Comparison of ENCODE assay signal across 10 cellular contexts in the genomic region with DNA sequence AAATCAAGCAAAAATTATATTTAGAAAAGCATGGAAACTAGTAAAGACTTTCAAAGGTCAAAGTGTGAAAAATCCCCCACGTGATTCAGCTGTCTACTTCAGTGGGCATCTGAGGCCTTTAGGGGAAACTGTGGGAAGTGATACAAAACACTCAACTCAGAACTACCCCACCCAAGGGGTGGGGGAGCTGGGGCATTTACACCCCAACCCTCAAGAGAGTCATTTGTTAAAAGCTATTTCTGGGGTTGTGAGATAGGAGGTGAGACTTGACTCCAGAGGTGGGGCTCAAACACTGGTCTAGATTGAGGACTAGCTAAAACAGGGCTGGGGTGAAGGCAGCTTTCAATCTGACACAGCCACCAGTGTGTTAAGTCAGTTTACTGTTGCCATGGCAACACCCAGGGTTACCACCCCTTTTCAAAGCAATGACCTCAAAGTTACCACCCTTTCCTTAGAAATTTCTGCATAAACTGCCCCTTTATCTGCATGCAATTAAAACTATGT. TPM values are rescaled to one million over a fixed set of nuclear protein-coding genes. Genes with fewer than 3 reads are reported as not detected.
A peak's percentile ranks its signal among the peaks of the same experiment; 100 is the strongest.
DNase-seq lines count a peak whose midpoint lies in the region; ATAC-seq and TF ChIP-seq lines count a peak whose summit lies in the region.
"Had no signal": no experiment of that assay in that cellular context is flagged by ENCODE, and none has a peak within 500 bp of the region (broad histone marks: within the 10 kb centered on the region; RNA-seq: fewer than 3 reads in every experiment).

No MANE protein-coding gene starts in this region.

- TF ChIP-seq POLR2A in suprapubic skin (IDR thresholded peaks at IDR 0.05) = no peak

- DNase-seq in ELF-1 (ENCODE audit: low read depth, low spot score) (peak; percentile 16), HT-29 (ENCODE audit: low spot score) (peak; percentile 26), kidney glomerular epithelial cell (lab: John Stamatoyannopoulos, UW) (no peak), suprapubic skin (ENCODE audit: low spot score in 2 of 2) (no peak), AML-193 (lab: John Stamatoyannopoulos, UW) (no peak), NCI-H774 (lab: John Stamatoyannopoulos, UW) (no peak)
- DNase-seq in activated naive CD8-positive, alpha-beta T cell treated with anti-CD3 and anti-CD28 coated beads, Interleukin-2, amount 50 U/mL, for 24 hours = peak; percentile 40

- H3K27ac Mint-ChIP-seq in activated naive CD8-positive, alpha-beta T cell treated with anti-CD3 and anti-CD28 coated beads, Interleukin-2, amount 50 U/mL, for 24 hours = peak overlapping the region; percentile 78

- WGBS in suprapubic skin = 55% methylated on average over 1 of the region's 1 CpG

- no peak overlapping the region for H3K27ac ChIP-seq in suprapubic skin

- no peak overlapping the region for H3K4me3 ChIP-seq in suprapubic skin

- peaks cover 42% of the 10 kb centered on the region for H3K4me1 Mint-ChIP-seq in activated naive CD8-positive, alpha-beta T cell treated with anti-CD3 and anti-CD28 coated beads, Interleukin-2, amount 50 U/mL, for 24 hours

- H3K4me3 Mint-ChIP-seq in activated naive CD8-positive, alpha-beta T cell treated with anti-CD3 and anti-CD28 coated beads, Interleukin-2, amount 50 U/mL, for 24 hours = no peak overlapping the region

- H3K4me1 ChIP-seq in suprapubic skin = no peaks in the 10 kb centered on the region

- no peak for TF ChIP-seq CTCF in suprapubic skin (IDR thresholded peaks at IDR 0.05)

- no peaks in the 10 kb centered on the region for H3K9me3 Mint-ChIP-seq in activated naive CD8-positive, alpha-beta T cell treated with anti-CD3 and anti-CD28 coated beads, Interleukin-2, amount 50 U/mL, for 24 hours

- H3K9me3 ChIP-seq in suprapubic skin = no peaks in the 10 kb centered on the region

- H3K36me3 ChIP-seq in suprapubic skin = no peaks in the 10 kb centered on the region

- H3K27me3 Mint-ChIP-seq in activated naive CD8-positive, alpha-beta T cell treated with anti-CD3 and anti-CD28 coated beads, Interleukin-2, amount 50 U/mL, for 24 hours = no peaks in the 10 kb centered on the region

- H3K27me3 ChIP-seq in suprapubic skin = peaks cover 3% of the 10 kb centered on the region

- no peak for TF ChIP-seq EP300 in suprapubic skin (IDR thresholded peaks at IDR 0.05)

- H3K36me3 Mint-ChIP-seq in activated naive CD8-positive, alpha-beta T cell treated with anti-CD3 and anti-CD28 coated beads, Interleukin-2, amount 50 U/mL, for 24 hours (ENCODE audit: low read depth) = no peaks in the 10 kb centered on the region

- ATAC-seq in GM19452 (IDR thresholded peaks at IDR 0.05; ENCODE audit: unreplicated experiment) = peak; percentile 67
- ATAC-seq in activated naive CD8-positive, alpha-beta T cell treated with anti-CD3 and anti-CD28 coated beads, Interleukin-2, amount 50 U/mL, for 24 hours = peak; percentile 95

RNA-seq across cellular contexts. Expression of a gene that starts 9.8 kb away (rescaled TPM):
- total RNA-seq in HT-29 (2014; rRNA removed; shearing (Covaris generic)) = not detected in 2 replicates
- not detected for total RNA-seq in suprapubic skin
- total RNA-seq: liver; T-helper 1 cell treated with Interleukin-12 subunit alpha and Interleukin-12 subunit beta and Interleukin-4 antibody, amounts not matched to agents 30 ng/mL and 1 ng/mL, for 36 hours had no signal

Comparison
In these comparisons a context has a peak if more than half of its experiments do, and no peak if none do; other contexts are left out.
1. DNase-seq: peak in ELF-1 (single experiment), HT-29 (single experiment) and activated naive CD8-positive, alpha-beta T cell treated with anti-CD3 and anti-CD28 coated beads, Interleukin-2, amount 50 U/mL, for 24 hours (single experiment); none in kidney glomerular epithelial cell (single experiment), suprapubic skin (0 of 2), AML-193 (0 of 2) and NCI-H774 (single experiment).